1 cellular context compared by ENCODE assay signal in genomic region chr1:151352001-151352718, GRCh38.
TF ChIP-seq lines count a peak whose summit lies in the region.

No MANE protein-coding gene starts in this region.

TF ChIP-seq in endothelial cell of umbilical vein, 7 proteins besides CTCF, POLR2A, EP300 and RAD21 (continued from another document):
- TF ChIP-seq MAX (IDR thresholded peaks at IDR 0.05; ENCODE audit: insufficient read depth, insufficient read length) (no peak), EZH2 (IDR thresholded peaks at IDR 0.05; ENCODE audit: borderline replicate concordance, low read depth, low read length, severe bottlenecking) (no peak)
TF ChIP-seq in endothelial cell of umbilical vein: peak in this region for 0.
